ENCODE assay signal across 16 cellular contexts in the genomic region with DNA sequence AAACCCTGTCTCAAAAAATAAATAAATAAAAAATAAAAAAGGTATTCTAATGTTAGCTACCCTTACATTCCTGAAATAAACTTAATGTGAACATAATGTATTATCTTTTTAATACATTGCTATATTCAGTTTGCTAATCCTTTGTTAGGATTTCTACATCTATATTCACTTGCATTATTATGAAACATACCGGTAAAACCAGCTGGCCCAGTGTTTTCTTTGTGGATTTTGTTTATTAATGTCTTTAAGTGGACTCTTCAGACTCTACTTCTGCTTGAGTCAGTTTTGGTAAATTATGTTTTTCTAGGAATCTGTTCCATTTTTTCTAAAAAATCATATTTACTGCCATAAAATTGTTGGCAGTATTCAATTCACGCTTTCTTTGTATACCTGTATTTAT.
"Had no signal": no experiment of that assay in that cellular context is flagged by ENCODE, and none has a peak within 500 bp of the region (broad histone marks: within the 10 kb centered on the region; RNA-seq: fewer than 3 reads in every experiment).

No MANE protein-coding gene starts in this region.

- H3K4me3 ChIP-seq: esophagus muscularis mucosa, pancreas, thoracic aorta had no signal

- H3K36me3 ChIP-seq: pancreas, thoracic aorta had no signal

- DNase-seq: activated CD4-positive, alpha-beta T cell treated with anti-CD3 and anti-CD28 coated beads for 1 hour; activated CD4-positive, alpha-beta T cell treated with anti-CD3 and anti-CD28 coated beads, Interleukin-2, amount 50 U/mL, for 4 hours; activated effector memory CD4-positive, alpha-beta T cell treated with Interleukin-2 at 50 U/mL for 16 hours; caudate nucleus; foreskin keratinocyte; immature natural killer cell; mesenchymal stem cell; naive thymus-derived CD8-positive, alpha-beta T cell; pancreas; stimulated activated CD4-positive, alpha-beta T cell treated with anti-CD3 and anti-CD28 coated beads, Interleukin-12 subunit alpha, Interleukin-12 subunit beta, amount 100 ng/mL, for 4 hours; stimulated activated CD4-positive, alpha-beta T cell treated with anti-CD3 and anti-CD28 coated beads, Interleukin-2, amount 100 ng/mL, for 24 hours; T-helper 9 cell had no signal

- H3K9me3 ChIP-seq: esophagus muscularis mucosa, pancreas, thoracic aorta had no signal

- H3K27ac Mint-ChIP-seq: activated naive CD4-positive, alpha-beta T cell treated with anti-CD3 and anti-CD28 coated beads, Interleukin-2, amount 50 U/mL, for 24 hours had no signal

- H3K27ac ChIP-seq: esophagus muscularis mucosa, foreskin keratinocyte, pancreas, thoracic aorta, VCaP had no signal

- H3K27me3 Mint-ChIP-seq: activated naive CD4-positive, alpha-beta T cell treated with anti-CD3 and anti-CD28 coated beads, Interleukin-2, amount 50 U/mL, for 24 hours; naive thymus-derived CD8-positive, alpha-beta T cell had no signal

- H3K27me3 ChIP-seq: esophagus muscularis mucosa, foreskin keratinocyte, pancreas had no signal

- H3K9me3 Mint-ChIP-seq: activated naive CD4-positive, alpha-beta T cell treated with anti-CD3 and anti-CD28 coated beads, Interleukin-2, amount 50 U/mL, for 24 hours; immature natural killer cell; naive thymus-derived CD8-positive, alpha-beta T cell had no signal

- ATAC-seq: foreskin keratinocyte; naive thymus-derived CD8-positive, alpha-beta T cell; pancreas had no signal

- H3K4me1 ChIP-seq: esophagus muscularis mucosa, foreskin keratinocyte, pancreas had no signal

- H3K4me3 Mint-ChIP-seq: activated naive CD4-positive, alpha-beta T cell treated with anti-CD3 and anti-CD28 coated beads, Interleukin-2, amount 50 U/mL, for 24 hours; immature natural killer cell; naive thymus-derived CD8-positive, alpha-beta T cell had no signal
